ENCODE assay signal across 1 cellular context in the genomic region with DNA sequence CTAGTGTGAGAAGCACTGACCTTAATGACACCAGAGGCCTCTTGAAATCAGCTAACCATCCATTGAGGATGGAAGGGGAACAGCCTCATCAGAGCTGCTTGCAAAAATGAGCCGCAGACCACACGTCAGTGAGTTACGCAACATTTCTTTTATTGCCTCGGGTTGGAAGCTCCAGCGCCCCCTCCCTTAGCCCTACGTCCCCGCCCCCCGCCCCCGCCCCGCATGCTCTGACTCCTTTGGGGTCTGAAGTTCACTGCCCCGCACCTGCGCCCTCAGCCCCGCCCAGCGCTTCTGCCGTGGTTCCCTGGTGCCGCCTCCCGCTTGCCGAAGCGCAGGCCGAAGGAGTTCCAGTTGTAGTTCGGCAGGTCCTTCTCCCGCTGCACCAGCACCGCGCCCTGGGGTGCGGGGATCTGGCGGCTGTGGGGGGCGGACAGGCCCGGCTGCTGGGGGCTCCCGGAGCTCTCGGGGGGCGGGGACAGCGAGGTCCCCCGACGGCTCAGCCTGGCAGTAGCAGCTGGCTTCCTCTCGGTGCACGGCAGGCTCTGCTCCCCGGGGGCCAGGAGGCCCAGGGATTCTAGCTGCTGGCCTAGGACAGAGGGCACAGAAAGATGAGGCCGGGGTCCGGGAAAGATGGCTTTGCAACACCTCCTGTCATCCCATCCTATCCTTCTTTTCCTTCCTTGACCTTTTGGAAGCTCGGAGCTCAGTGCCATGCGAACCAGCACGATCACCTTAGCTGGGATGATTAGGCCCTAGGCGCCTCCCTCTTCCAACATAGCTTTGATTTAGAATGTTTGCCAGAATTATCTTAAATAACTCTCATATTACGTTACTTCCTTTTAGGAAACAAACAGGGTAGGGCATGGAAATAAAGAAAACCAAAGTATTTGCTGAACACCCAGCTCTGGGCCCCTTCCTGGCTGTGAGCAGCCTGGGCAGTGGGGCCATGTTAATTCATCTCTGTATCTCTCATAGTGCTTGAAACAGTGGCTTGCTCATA.
TF ChIP-seq lines count a peak whose summit lies in the region.

No MANE protein-coding gene starts in this region.

TF ChIP-seq in SK-N-SH, 30 proteins besides CTCF, POLR2A, EP300 and RAD21:
- no peak for TF ChIP-seq FOXJ3 (CRISPR knock-in tag; IDR thresholded peaks at IDR 0.05)
- TF ChIP-seq ELF1 (IDR thresholded peaks at IDR 0.05): no peak
- TF ChIP-seq, protein P1, sequence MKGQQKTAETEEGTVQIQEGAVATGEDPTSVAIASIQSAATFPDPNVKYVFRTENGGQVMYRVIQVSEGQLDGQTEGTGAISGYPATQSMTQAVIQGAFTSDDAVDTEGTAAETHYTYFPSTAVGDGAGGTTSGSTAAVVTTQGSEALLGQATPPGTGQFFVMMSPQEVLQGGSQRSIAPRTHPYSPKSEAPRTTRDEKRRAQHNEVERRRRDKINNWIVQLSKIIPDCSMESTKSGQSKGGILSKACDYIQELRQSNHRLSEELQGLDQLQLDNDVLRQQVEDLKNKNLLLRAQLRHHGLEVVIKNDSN (IDR thresholded peaks at IDR 0.05; ENCODE audit: borderline replicate concordance, low read depth): no peak
- TF ChIP-seq, protein P2, sequence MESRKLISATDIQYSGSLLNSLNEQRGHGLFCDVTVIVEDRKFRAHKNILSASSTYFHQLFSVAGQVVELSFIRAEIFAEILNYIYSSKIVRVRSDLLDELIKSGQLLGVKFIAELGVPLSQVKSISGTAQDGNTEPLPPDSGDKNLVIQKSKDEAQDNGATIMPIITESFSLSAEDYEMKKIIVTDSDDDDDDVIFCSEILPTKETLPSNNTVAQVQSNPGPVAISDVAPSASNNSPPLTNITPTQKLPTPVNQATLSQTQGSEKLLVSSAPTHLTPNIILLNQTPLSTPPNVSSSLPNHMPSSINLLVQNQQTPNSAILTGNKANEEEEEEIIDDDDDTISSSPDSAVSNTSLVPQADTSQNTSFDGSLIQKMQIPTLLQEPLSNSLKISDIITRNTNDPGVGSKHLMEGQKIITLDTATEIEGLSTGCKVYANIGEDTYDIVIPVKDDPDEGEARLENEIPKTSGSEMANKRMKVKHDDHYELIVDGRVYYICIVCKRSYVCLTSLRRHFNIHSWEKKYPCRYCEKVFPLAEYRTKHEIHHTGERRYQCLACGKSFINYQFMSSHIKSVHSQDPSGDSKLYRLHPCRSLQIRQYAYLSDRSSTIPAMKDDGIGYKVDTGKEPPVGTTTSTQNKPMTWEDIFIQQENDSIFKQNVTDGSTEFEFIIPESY (IDR thresholded peaks at IDR 0.05; ENCODE audit: borderline replicate concordance, low read depth): no peak
- no peak for TF ChIP-seq YY1 (IDR thresholded peaks at IDR 0.05; ENCODE audit: low read depth)
- TF ChIP-seq, protein P3, sequence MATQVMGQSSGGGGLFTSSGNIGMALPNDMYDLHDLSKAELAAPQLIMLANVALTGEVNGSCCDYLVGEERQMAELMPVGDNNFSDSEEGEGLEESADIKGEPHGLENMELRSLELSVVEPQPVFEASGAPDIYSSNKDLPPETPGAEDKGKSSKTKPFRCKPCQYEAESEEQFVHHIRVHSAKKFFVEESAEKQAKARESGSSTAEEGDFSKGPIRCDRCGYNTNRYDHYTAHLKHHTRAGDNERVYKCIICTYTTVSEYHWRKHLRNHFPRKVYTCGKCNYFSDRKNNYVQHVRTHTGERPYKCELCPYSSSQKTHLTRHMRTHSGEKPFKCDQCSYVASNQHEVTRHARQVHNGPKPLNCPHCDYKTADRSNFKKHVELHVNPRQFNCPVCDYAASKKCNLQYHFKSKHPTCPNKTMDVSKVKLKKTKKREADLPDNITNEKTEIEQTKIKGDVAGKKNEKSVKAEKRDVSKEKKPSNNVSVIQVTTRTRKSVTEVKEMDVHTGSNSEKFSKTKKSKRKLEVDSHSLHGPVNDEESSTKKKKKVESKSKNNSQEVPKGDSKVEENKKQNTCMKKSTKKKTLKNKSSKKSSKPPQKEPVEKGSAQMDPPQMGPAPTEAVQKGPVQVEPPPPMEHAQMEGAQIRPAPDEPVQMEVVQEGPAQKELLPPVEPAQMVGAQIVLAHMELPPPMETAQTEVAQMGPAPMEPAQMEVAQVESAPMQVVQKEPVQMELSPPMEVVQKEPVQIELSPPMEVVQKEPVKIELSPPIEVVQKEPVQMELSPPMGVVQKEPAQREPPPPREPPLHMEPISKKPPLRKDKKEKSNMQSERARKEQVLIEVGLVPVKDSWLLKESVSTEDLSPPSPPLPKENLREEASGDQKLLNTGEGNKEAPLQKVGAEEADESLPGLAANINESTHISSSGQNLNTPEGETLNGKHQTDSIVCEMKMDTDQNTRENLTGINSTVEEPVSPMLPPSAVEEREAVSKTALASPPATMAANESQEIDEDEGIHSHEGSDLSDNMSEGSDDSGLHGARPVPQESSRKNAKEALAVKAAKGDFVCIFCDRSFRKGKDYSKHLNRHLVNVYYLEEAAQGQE (IDR thresholded peaks at IDR 0.05; ENCODE audit: low read depth, low read length): no peak
- no peak for TF ChIP-seq TCF12 (IDR thresholded peaks at IDR 0.05)
- TF ChIP-seq RCOR1 (IDR thresholded peaks at IDR 0.05; ENCODE audit: low read length): no peak
- TF ChIP-seq GATA2 (CRISPR knock-in tag; IDR thresholded peaks at IDR 0.05): no peak
